ENCODE assay signal across 8 cellular contexts in genomic region chr17:19003966-19004600, GRCh38. TPM values are rescaled to one million over a fixed set of nuclear protein-coding genes. Genes with fewer than 3 reads are reported as not detected.
A peak's percentile ranks its signal among the peaks of the same experiment; 100 is the strongest.
DNase-seq lines count a peak whose midpoint lies in the region; ATAC-seq, FAIRE-seq and TF ChIP-seq lines count a peak whose summit lies in the region.

No MANE protein-coding gene starts in this region.

- H4K20me1 ChIP-seq in K562 (replicated peaks; ENCODE audit: control insufficient read depth, insufficient read depth, low read length) = peaks cover 20% of the 10 kb centered on the region

- WGBS in K562 (ENCODE audit: insufficient coverage, low coverage, missing lambda C conversion rate) = no CpG with 5 or more reads among the region's 46 CpGs

- POLR2A ChIA-PET in K562 (lab: Yijun Ruan, JAX) = interaction anchor here (0.6 to 1.1 kb wide), 5 partner anchors 12 to 865 kb away, joined by 3 to 4 read pairs (median 3); no protein-coding TSS in a partner anchor

- TF ChIP-seq EP300 in K562 (IDR thresholded peaks at IDR 0.05; ENCODE audit: low read length) = no peak

- no TSS peak for BruUV-seq in K562 (replicated peaks; lab: Mats Ljungman, UMichigan)

- no peaks in the 10 kb centered on the region for H3K9me1 ChIP-seq in K562 (ENCODE audit: control insufficient read depth, insufficient read depth, low read length)

- H3K36me3 ChIP-seq in K562 (ENCODE audit: control insufficient read depth, insufficient read depth, low read length) = peaks cover 29% of the 10 kb centered on the region; the same call in 2 of the 3 replicates
- H3K36me3 ChIP-seq in kidney (ENCODE audit: control insufficient read depth in 1 of 2, insufficient read depth in 2 of 2, low read length in 2 of 2) = no peaks in the 10 kb centered on the region

- peak overlapping the region; percentile 83 for H3K27ac Mint-ChIP-seq in T-helper 1 cell treated with Interleukin-12 subunit alpha and Interleukin-12 subunit beta and Interleukin-4 antibody, amounts not matched to agents 30 μg/mL and 1 μg/mL, for 36 hours

- H3K9me3 ChIP-seq in K562 (replicated peaks; ENCODE audit: control insufficient read depth, insufficient read depth, low read depth, low read length) (no peaks in the 10 kb centered on the region), kidney (ENCODE audit: control insufficient read depth in 1 of 2, low read length in 2 of 2) (peaks cover 0 to 4% of the 10 kb centered on the region in 2 donors)

- CTCF ChIA-PET in K562 (lab: Yijun Ruan, JAX; ENCODE audit: low intra/inter-chr PET ratio) = no interaction called here

- H3K79me2 ChIP-seq in K562 (ENCODE audit: control insufficient read depth, insufficient read depth, low read length) = peaks cover 13% of the 10 kb centered on the region; the same call in 2 of the 3 replicates

- peak; percentile 41 to 79 (median 70) for DNase-seq in K562 (ENCODE audit: extremely low read depth in 1 of 4, low spot score in 3 of 4)
- DNase-seq in kidney = peak; percentile 85
- DNase-seq in stimulated activated CD4-positive, alpha-beta T cell treated with anti-CD3 and anti-CD28 coated beads, Interleukin-4, amount 100 ng/mL, for 1 hour = peak; percentile 65
- DNase-seq in GOT3 (lab: John Stamatoyannopoulos, UW) = no peak
- DNase-seq in OCI-M2 (lab: John Stamatoyannopoulos, UW; ENCODE audit: unreplicated experiment) = no peak

- H2AFZ ChIP-seq in K562 (ENCODE audit: low read depth, low read length) = peak overlapping the region; percentile 70

- H3K27ac ChIP-seq in K562 (ENCODE audit: extremely low read depth, low read depth, low read length) (peak overlapping the region; percentile 81), kidney (ENCODE audit: low read depth in 2 of 2, low read length in 2 of 2) (peak overlapping the region in 1 of 2 donors; percentile 22)

- H3K9ac ChIP-seq in K562 (ENCODE audit: insufficient read depth in 1 of 2, low read depth in 2 of 2, low read length in 2 of 2) (peak overlapping the region; percentile 78 to 93), kidney (ENCODE audit: low read length in 2 of 2) (peak overlapping the region in 1 of 2 donors; percentile 61)

- intact Hi-C loops in K562 (cut with micrococcal nuclease) = no loop called here
- intact Hi-C loops in kidney (cut with DNase I) = no loop called here

- peak overlapping the region; percentile 65 for H3K4me3 ChIP-seq in K562
- peak overlapping the region; percentile 60 for H3K4me3 ChIP-seq in kidney (ENCODE audit: low read length in 2 of 2)

- no peaks in the 10 kb centered on the region for H3K9me3 Mint-ChIP-seq in T-helper 1 cell treated with Interleukin-12 subunit alpha and Interleukin-12 subunit beta and Interleukin-4 antibody, amounts not matched to agents 30 μg/mL and 1 μg/mL, for 36 hours

- H3K4me2 ChIP-seq in K562 (ENCODE audit: insufficient read depth, low read length) = peak overlapping the region; percentile 84

- peaks cover 5% of the 10 kb centered on the region for H3K36me3 Mint-ChIP-seq in T-helper 1 cell treated with Interleukin-12 subunit alpha and Interleukin-12 subunit beta and Interleukin-4 antibody, amounts not matched to agents 30 μg/mL and 1 μg/mL, for 36 hours (ENCODE audit: low read depth)

- H3K4me3 Mint-ChIP-seq in T-helper 1 cell treated with Interleukin-12 subunit alpha and Interleukin-12 subunit beta and Interleukin-4 antibody, amounts not matched to agents 30 μg/mL and 1 μg/mL, for 36 hours = peak overlapping the region; percentile 85

- TF ChIP-seq RAD21 in K562 (CRISPR knock-in tag; conservative IDR thresholded peaks at IDR 0.05 in 1 of 2, IDR thresholded peaks at IDR 0.05 in 1 of 2) = no peak

- no peak for TF ChIP-seq CTCF in K562 (IDR thresholded peaks at IDR 0.05 in 2 of 3, conservative IDR thresholded peaks at IDR 0.05 in 1 of 3; ENCODE audit: insufficient read depth in 2 of 3, low read depth in 1 of 3, low read length in 3 of 3)
- TF ChIP-seq CTCF in kidney (IDR thresholded peaks at IDR 0.05; ENCODE audit: borderline replicate concordance, extremely low read depth, insufficient read depth) = no peak

- H3K27me3 ChIP-seq in K562 (ENCODE audit: control insufficient read depth in 2 of 2, insufficient read depth in 2 of 2, low read length in 2 of 2) = no peaks in the 10 kb centered on the region

- in situ Hi-C loops in K562 (cut with MboI) = no loop called here

- peaks cover 16% of the 10 kb centered on the region for H3K4me1 Mint-ChIP-seq in T-helper 1 cell treated with Interleukin-12 subunit alpha and Interleukin-12 subunit beta and Interleukin-4 antibody, amounts not matched to agents 30 μg/mL and 1 μg/mL, for 36 hours (ENCODE audit: low read depth)

- FAIRE-seq in K562 (lab: Jason Lieb, UNC) = no peak
- FAIRE-seq in kidney (lab: Jason Lieb, UNC) = no peak

- peaks cover 23 to 47% of the 10 kb centered on the region in 2 experiments for H3K4me1 ChIP-seq in K562 (replicated peaks in 1 of 2; ENCODE audit: control insufficient read depth in 2 of 2, insufficient read depth in 2 of 2, low read length in 2 of 2)
- H3K4me1 ChIP-seq in kidney (ENCODE audit: control insufficient read depth in 1 of 2, insufficient read depth in 1 of 2, low read depth in 1 of 2, low read length in 2 of 2) = peaks cover 0 to 5% of the 10 kb centered on the region in 2 donors

- no peak for TF ChIP-seq POLR2A in K562 (conservative IDR thresholded peaks at IDR 0.05)

- ATAC-seq in GM18858 (IDR thresholded peaks at IDR 0.05; ENCODE audit: unreplicated experiment) = peak; percentile 29
- peak; percentile 24 for ATAC-seq in HG03135 (IDR thresholded peaks at IDR 0.05; ENCODE audit: unreplicated experiment)
- peak; percentile 68 for ATAC-seq in K562

- H3K27me3 Mint-ChIP-seq in T-helper 1 cell treated with Interleukin-12 subunit alpha and Interleukin-12 subunit beta and Interleukin-4 antibody, amounts not matched to agents 30 μg/mL and 1 μg/mL, for 36 hours (ENCODE audit: low read depth) = peaks cover 13% of the 10 kb centered on the region

RNA-seq across cellular contexts. Expression of gene FAM83G, which starts 0.5 kb away (rescaled TPM):
- 8.8 and 26.9 TPM in 2 replicates for total RNA-seq in K562 (2011; cell fraction: chromatin; rRNA removed; ENCODE audit: low replicate concordance)
- 22.8 and 25.7 TPM in 2 replicates for total RNA-seq in K562 (2011; cell fraction: nucleolus; rRNA removed)
- 11.5 and 13.5 TPM in 2 replicates for total RNA-seq in K562 (2011; cell fraction: nucleoplasm; rRNA removed)
- total RNA-seq in K562 (2014; rRNA removed) (7.6 and 12.9 TPM in 2 replicates), K562 (2014; rRNA removed; fragmentation: Illumina TruSeq; extraction: Trizol) (1.9 and 2.3 TPM in 2 replicates), K562 (2015; rRNA removed; fragmentation: Illumina TruSeq; extraction: Trizol) (4.2 and 5.6 TPM in 2 replicates), K562 (2021) (9.1 and 10.3 TPM in 2 replicates), kidney (8.0 TPM)
- polyA plus RNA-seq in K562 (2011; rRNA removed) (3.4 and 4.2 TPM in 2 replicates), K562 (2014; fragmentation: Illumina TruSeq; extraction: Trizol) (4.8 and 6.5 TPM in 2 replicates), K562 (2014; fragmentation: Nextera tagmentation; extraction: Ambion mirVana) (under 1 TPM in 1 of 2 experiments, not detected in 1; 0.04 TPM), K562 (2014; rRNA removed) (5.5 and 5.7 TPM in 2 replicates), kidney (ENCODE audit: insufficient read depth, low read depth, low replicate concordance) (4.9 TPM)
- polyA plus RNA-seq in K562 (2011; cell fraction: cytosol; rRNA removed) = 3.5 and 6.6 TPM in 2 replicates
- polyA plus RNA-seq in K562 (2011; cell fraction: nucleus; rRNA removed) = 9.7 and 20.5 TPM in 2 replicates
- polyA plus RNA-seq in K562 (2012) = 4.2 and 5.3 TPM in 2 replicates
- 3.2 and 4.8 TPM in 2 replicates for polyA minus RNA-seq in K562 (2011; rRNA and poly(A)+ RNA removed)
- polyA minus RNA-seq in K562 (2011; cell fraction: cytosol; rRNA and poly(A)+ RNA removed) = 5.2 and 5.4 TPM in 2 replicates
- polyA minus RNA-seq in K562 (2011; cell fraction: nucleus; rRNA and poly(A)+ RNA removed) = 7.1 and 7.9 TPM in 2 replicates

RNA-seq across cellular contexts. Expression of gene GRAP, which starts 42.7 kb away (rescaled TPM):
- not detected in 2 replicates for total RNA-seq in K562 (2011; cell fraction: chromatin; rRNA removed; ENCODE audit: low replicate concordance)
- total RNA-seq in K562 (2011; cell fraction: nucleolus; rRNA removed) = 0.17 and 0.79 TPM in 2 replicates
- total RNA-seq in K562 (2011; cell fraction: nucleoplasm; rRNA removed) = not detected in 2 replicates
- total RNA-seq in K562 (2014; rRNA removed) (not detected in 2 replicates), K562 (2014; rRNA removed; fragmentation: Illumina TruSeq; extraction: Trizol) (not detected in 2 replicates), K562 (2015; rRNA removed; fragmentation: Illumina TruSeq; extraction: Trizol) (0.11 TPM in 1 of 2 replicates, not detected in the other), K562 (2021) (0.07 and 0.27 TPM in 2 replicates), kidney (8.4 TPM)
- polyA plus RNA-seq in K562 (2011; rRNA removed) (0.05 and 0.07 TPM in 2 replicates), K562 (2014; fragmentation: Illumina TruSeq; extraction: Trizol) (not detected in 2 replicates), K562 (2014; fragmentation: Nextera tagmentation; extraction: Ambion mirVana) (not detected), K562 (2014; rRNA removed) (0.41 TPM in 1 of 2 replicates, not detected in the other), kidney (ENCODE audit: insufficient read depth, low read depth, low replicate concordance) (7.0 TPM)
- polyA plus RNA-seq in K562 (2011; cell fraction: cytosol; rRNA removed) = 0.04 and 0.07 TPM in 2 replicates
- polyA plus RNA-seq in K562 (2011; cell fraction: nucleus; rRNA removed) = 0.37 TPM in 1 of 2 replicates, not detected in the other
- polyA plus RNA-seq in K562 (2012) = 0.29 TPM in 1 of 2 replicates, not detected in the other
- not detected in 2 replicates for polyA minus RNA-seq in K562 (2011; rRNA and poly(A)+ RNA removed)
- not detected in 2 replicates for polyA minus RNA-seq in K562 (2011; cell fraction: cytosol; rRNA and poly(A)+ RNA removed)
- 0.27 TPM in 1 of 2 replicates, not detected in the other for polyA minus RNA-seq in K562 (2011; cell fraction: nucleus; rRNA and poly(A)+ RNA removed)

RNA-seq across cellular contexts. Expression of gene SLC5A10, which starts 52.1 kb away (rescaled TPM):
- 0.51 TPM in 1 of 2 replicates, not detected in the other for total RNA-seq in K562 (2011; cell fraction: chromatin; rRNA removed; ENCODE audit: low replicate concordance)
- 0.17 and 0.39 TPM in 2 replicates for total RNA-seq in K562 (2011; cell fraction: nucleolus; rRNA removed)
- total RNA-seq in K562 (2011; cell fraction: nucleoplasm; rRNA removed) = 0.37 and 0.46 TPM in 2 replicates
- 0.09 TPM in 1 of 2 replicates, not detected in the other for total RNA-seq in K562 (2014; rRNA removed)
- total RNA-seq in K562 (2014; rRNA removed; fragmentation: Illumina TruSeq; extraction: Trizol) = not detected in 2 replicates
- 0.04 TPM in 1 of 2 replicates, not detected in the other for total RNA-seq in K562 (2015; rRNA removed; fragmentation: Illumina TruSeq; extraction: Trizol)
- total RNA-seq in K562 (2021) = not detected in 2 replicates
- polyA plus RNA-seq in K562 (2011; rRNA removed) = 0.01 and 0.03 TPM in 2 replicates
- polyA plus RNA-seq in K562 (2011; cell fraction: cytosol; rRNA removed) = 0.01 TPM in 1 of 2 replicates, not detected in the other
- polyA plus RNA-seq in K562 (2011; cell fraction: nucleus; rRNA removed) = 0.06 TPM in 2 replicates
- polyA plus RNA-seq in K562 (2012) = 0.04 and 0.07 TPM in 2 replicates
- 0.04 TPM in 1 of 2 replicates, not detected in the other for polyA plus RNA-seq in K562 (2014; fragmentation: Illumina TruSeq; extraction: Trizol)
- polyA plus RNA-seq in K562 (2014; fragmentation: Nextera tagmentation; extraction: Ambion mirVana) = not detected
- polyA plus RNA-seq in K562 (2014; rRNA removed) = 0.03 and 0.05 TPM in 2 replicates
- not detected in 2 replicates for polyA minus RNA-seq in K562 (2011; rRNA and poly(A)+ RNA removed)
- polyA minus RNA-seq in K562 (2011; cell fraction: cytosol; rRNA and poly(A)+ RNA removed) = not detected in 2 replicates
- 0.13 and 0.22 TPM in 2 replicates for polyA minus RNA-seq in K562 (2011; cell fraction: nucleus; rRNA and poly(A)+ RNA removed)
- total RNA-seq in kidney = 9.7 TPM
- 16.5 TPM for polyA plus RNA-seq in kidney (ENCODE audit: insufficient read depth, low read depth, low replicate concordance)

Comparison
In these comparisons a context has a peak if more than half of its experiments do, and no peak if none do; other contexts are left out.
1. DNase-seq: peak in K562 (4 of 4), kidney (single experiment) and stimulated activated CD4-positive, alpha-beta T cell treated with anti-CD3 and anti-CD28 coated beads, Interleukin-4, amount 100 ng/mL, for 1 hour (single experiment); none in GOT3 (single experiment) and OCI-M2 (single experiment).
2. Peak in every context shown above with its lines, with median percentiles within 50 percentile points of each other: ATAC-seq.